1 cellular context compared by ENCODE assay signal in the genomic region with DNA sequence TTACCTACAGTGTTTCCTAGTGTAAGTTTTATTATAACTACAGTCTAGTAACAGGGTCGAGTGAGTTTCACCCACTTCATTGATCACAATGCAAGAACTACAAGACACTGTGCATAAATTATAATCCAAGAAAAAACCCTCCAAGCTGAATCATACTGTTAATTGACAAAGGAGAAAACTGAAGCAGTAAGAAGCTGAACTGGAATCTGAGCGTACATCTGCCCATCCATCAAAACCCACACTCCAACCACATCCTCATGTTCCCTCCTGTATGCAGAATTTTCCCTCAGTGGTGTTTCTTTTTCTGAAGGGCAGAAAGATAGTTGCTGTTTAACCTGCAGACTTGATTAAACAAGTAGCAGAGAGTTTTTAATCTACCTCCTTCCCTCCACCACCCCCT.
TF ChIP-seq lines count a peak whose summit lies in the region.

No MANE protein-coding gene starts in this region.

TF ChIP-seq in WTC11, 78 proteins besides CTCF, POLR2A, EP300 and RAD21 (continued from another document):
- TF ChIP-seq, protein P1, sequence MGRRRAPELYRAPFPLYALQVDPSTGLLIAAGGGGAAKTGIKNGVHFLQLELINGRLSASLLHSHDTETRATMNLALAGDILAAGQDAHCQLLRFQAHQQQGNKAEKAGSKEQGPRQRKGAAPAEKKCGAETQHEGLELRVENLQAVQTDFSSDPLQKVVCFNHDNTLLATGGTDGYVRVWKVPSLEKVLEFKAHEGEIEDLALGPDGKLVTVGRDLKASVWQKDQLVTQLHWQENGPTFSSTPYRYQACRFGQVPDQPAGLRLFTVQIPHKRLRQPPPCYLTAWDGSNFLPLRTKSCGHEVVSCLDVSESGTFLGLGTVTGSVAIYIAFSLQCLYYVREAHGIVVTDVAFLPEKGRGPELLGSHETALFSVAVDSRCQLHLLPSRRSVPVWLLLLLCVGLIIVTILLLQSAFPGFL (CRISPR knock-in tag; IDR thresholded peaks at IDR 0.05; ENCODE audit: borderline replicate concordance): no peak
- TF ChIP-seq RELA (CRISPR knock-in tag; IDR thresholded peaks at IDR 0.05; ENCODE audit: borderline replicate concordance) (no peak), FOXP1 (CRISPR knock-in tag; IDR thresholded peaks at IDR 0.05; ENCODE audit: borderline replicate concordance) (no peak), CREB1 (CRISPR knock-in tag; IDR thresholded peaks at IDR 0.05) (no peak), EMX1 (CRISPR knock-in tag; IDR thresholded peaks at IDR 0.05) (no peak), CREM (CRISPR knock-in tag; IDR thresholded peaks at IDR 0.05) (no peak), TEAD1 (CRISPR knock-in tag; IDR thresholded peaks at IDR 0.05) (no peak), ZNF232 (CRISPR knock-in tag; IDR thresholded peaks at IDR 0.05) (no peak), MLX (CRISPR knock-in tag; IDR thresholded peaks at IDR 0.05) (no peak), SP1 (CRISPR knock-in tag; conservative IDR thresholded peaks at IDR 0.05) (no peak)
- TF ChIP-seq, protein P2, sequence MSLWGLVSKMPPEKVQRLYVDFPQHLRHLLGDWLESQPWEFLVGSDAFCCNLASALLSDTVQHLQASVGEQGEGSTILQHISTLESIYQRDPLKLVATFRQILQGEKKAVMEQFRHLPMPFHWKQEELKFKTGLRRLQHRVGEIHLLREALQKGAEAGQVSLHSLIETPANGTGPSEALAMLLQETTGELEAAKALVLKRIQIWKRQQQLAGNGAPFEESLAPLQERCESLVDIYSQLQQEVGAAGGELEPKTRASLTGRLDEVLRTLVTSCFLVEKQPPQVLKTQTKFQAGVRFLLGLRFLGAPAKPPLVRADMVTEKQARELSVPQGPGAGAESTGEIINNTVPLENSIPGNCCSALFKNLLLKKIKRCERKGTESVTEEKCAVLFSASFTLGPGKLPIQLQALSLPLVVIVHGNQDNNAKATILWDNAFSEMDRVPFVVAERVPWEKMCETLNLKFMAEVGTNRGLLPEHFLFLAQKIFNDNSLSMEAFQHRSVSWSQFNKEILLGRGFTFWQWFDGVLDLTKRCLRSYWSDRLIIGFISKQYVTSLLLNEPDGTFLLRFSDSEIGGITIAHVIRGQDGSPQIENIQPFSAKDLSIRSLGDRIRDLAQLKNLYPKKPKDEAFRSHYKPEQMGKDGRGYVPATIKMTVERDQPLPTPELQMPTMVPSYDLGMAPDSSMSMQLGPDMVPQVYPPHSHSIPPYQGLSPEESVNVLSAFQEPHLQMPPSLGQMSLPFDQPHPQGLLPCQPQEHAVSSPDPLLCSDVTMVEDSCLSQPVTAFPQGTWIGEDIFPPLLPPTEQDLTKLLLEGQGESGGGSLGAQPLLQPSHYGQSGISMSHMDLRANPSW (CRISPR knock-in tag; conservative IDR thresholded peaks at IDR 0.05; ENCODE audit: low read depth): no peak
- TF ChIP-seq, protein P3, sequence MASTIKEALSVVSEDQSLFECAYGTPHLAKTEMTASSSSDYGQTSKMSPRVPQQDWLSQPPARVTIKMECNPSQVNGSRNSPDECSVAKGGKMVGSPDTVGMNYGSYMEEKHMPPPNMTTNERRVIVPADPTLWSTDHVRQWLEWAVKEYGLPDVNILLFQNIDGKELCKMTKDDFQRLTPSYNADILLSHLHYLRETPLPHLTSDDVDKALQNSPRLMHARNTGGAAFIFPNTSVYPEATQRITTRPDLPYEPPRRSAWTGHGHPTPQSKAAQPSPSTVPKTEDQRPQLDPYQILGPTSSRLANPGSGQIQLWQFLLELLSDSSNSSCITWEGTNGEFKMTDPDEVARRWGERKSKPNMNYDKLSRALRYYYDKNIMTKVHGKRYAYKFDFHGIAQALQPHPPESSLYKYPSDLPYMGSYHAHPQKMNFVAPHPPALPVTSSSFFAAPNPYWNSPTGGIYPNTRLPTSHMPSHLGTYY (CRISPR knock-in tag; IDR thresholded peaks at IDR 0.05): no peak
